ENCODE assay signal across 11 cellular contexts in genomic region chr7:155066417-155066950, GRCh38.
DNase-seq lines count a peak whose midpoint lies in the region; ATAC-seq and TF ChIP-seq lines count a peak whose summit lies in the region.
"Had no signal": no experiment of that assay in that cellular context is flagged by ENCODE, and none has a peak within 500 bp of the region (broad histone marks: within the 10 kb centered on the region; RNA-seq: fewer than 3 reads in every experiment).

No MANE protein-coding gene starts in this region.

- H3K4me3 ChIP-seq in foreskin fibroblast (ENCODE audit: low read depth in 1 of 2, low read length in 2 of 2): no peak overlapping the region
- H3K4me3 ChIP-seq: esophagus squamous epithelium had no signal

- TF ChIP-seq CTCF in foreskin fibroblast (IDR thresholded peaks at IDR 0.05; ENCODE audit: low read depth, low read length): no peak

- DNase-seq in AG08396 (ENCODE audit: low spot score): peak; percentile 79
- peak; percentile 50 for DNase-seq in HK-2 (ENCODE audit: unreplicated experiment)
- DNase-seq in SHP77 treated with DMSO at 0.1 percent for 48 hours (lab: John Stamatoyannopoulos, UW): peak; percentile 27
- peak; percentile 64 to 70 for DNase-seq in foreskin fibroblast
- no peak for DNase-seq in Ammon's horn (ENCODE audit: low spot score)
- no peak for DNase-seq in Kasumi-1 (lab: John Stamatoyannopoulos, UW)
- DNase-seq: activated naive CD8-positive, alpha-beta T cell treated with anti-CD3 and anti-CD28 coated beads, Interleukin-2, amount 10 ng/mL, durations not matched to agents 7 days and 5 days; CD8-positive, alpha-beta memory T cell; esophagus squamous epithelium had no signal

- ATAC-seq in GM18511 (IDR thresholded peaks at IDR 0.05; ENCODE audit: unreplicated experiment): no peak
- no peak for ATAC-seq in GM18861 (IDR thresholded peaks at IDR 0.05; ENCODE audit: unreplicated experiment)

Comparison
In these comparisons a context has a peak if more than half of its experiments do, and no peak if none do; other contexts are left out.
1. DNase-seq: peak in AG08396 (single experiment), HK-2 (single experiment), SHP77 treated with DMSO at 0.1 percent for 48 hours (single experiment) and foreskin fibroblast (2 of 2); none in Ammon's horn (single experiment) and Kasumi-1 (0 of 2).